In the genomic region with DNA sequence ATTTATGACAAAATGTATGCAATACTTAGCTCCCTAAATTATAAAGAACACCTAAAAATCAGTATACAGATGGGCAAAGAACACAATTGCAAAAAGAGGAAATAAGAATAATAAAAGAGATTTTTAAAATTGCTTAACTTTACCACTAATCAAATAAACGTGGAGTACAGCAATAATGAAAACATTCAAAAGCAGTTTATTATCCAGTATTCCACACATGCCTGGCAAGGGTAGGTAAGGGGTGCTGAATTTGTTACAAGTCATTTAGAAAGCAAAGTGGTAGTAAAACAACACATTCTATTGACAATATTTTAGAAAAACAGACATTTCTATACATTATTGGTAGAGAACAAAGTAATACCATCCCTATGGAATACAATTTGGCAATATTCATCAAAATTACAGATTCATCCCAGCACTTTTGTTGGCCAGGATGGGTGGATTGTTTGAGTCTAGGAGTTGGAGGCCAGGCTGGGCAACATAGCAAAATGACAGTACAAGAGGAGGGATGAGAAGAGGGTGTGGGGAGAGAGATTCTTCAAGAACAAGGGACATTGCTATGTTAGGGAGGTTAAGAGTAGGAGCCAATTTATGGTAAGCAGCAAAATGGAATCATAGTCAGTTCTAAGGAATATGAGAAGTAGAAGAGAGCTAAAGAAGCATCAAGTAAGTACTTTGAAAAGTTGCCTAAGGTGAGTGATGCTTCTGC, we compare ENCODE assay signal across 26 cellular contexts. TPM values are rescaled to one million over a fixed set of nuclear protein-coding genes. Genes with fewer than 3 reads are reported as not detected.
DNase-seq lines count a peak whose midpoint lies in the region; ATAC-seq and TF ChIP-seq lines count a peak whose summit lies in the region.
"Had no signal": no experiment of that assay in that cellular context is flagged by ENCODE, and none has a peak within 500 bp of the region (broad histone marks: within the 10 kb centered on the region; RNA-seq: fewer than 3 reads in every experiment).

No MANE protein-coding gene starts in this region.

- CTCF ChIA-PET in Panc1 (lab: Charles Lee), result no interaction called here

- in situ Hi-C loops in Panc1 (cut with HindIII; ENCODE audit: low pct_unique_long_range_greater_than_20kb, low sequenced_read_pairs), result no loop called here

- H3K36me3 ChIP-seq in Panc1 (ENCODE audit: control insufficient read depth, insufficient read depth, low read length), result no peaks in the 10 kb centered on the region
- H3K36me3 ChIP-seq: WERI-Rb-1 had no signal

- no peak overlapping the region for H3K27ac ChIP-seq in Panc1 (ENCODE audit: low read length)
- H3K27ac ChIP-seq: KMS-11, WERI-Rb-1 had no signal

- no peak for TF ChIP-seq CTCF in Panc1 (IDR thresholded peaks at IDR 0.05)
- no peak for TF ChIP-seq CTCF in osteocyte (IDR thresholded peaks at IDR 0.05)

- no peaks in the 10 kb centered on the region for H3K9me3 Mint-ChIP-seq in osteocyte (ENCODE audit: unreplicated experiment)
- H3K9me3 Mint-ChIP-seq: CD4-positive, alpha-beta T cell; endodermal cell; natural killer cell; T-helper 1 cell treated with Interleukin-12 subunit alpha and Interleukin-12 subunit beta and Interleukin-4 antibody, amounts not matched to agents 30 μg/mL and 1 μg/mL, for 36 hours had no signal

- H3K27me3 Mint-ChIP-seq in osteocyte (ENCODE audit: unreplicated experiment), result no peaks in the 10 kb centered on the region
- H3K27me3 Mint-ChIP-seq: CD4-positive, alpha-beta T cell had no signal

- H3K9me3 ChIP-seq in Panc1 (ENCODE audit: control insufficient read depth, insufficient read depth, low read depth, low read length), result no peaks in the 10 kb centered on the region

- POLR2A ChIA-PET in Panc1 (lab: Charles Lee), result no interaction called here

- DNase-seq in AG20443 (ENCODE audit: low spot score), result peak; percentile 12
- no peak for DNase-seq in Panc1 (ENCODE audit: low read depth, low spot score)
- DNase-seq in dermis blood vessel endothelial cell, result peak; percentile 3
- no peak for DNase-seq in osteocyte (ENCODE audit: extremely low spot score, unreplicated experiment)
- DNase-seq in HuH-7.5 (ENCODE audit: low spot score), result no peak
- DNase-seq in NK-92 (lab: John Stamatoyannopoulos, UW; ENCODE audit: unreplicated experiment), result no peak
- no peak for DNase-seq in stimulated activated naive CD4-positive, alpha-beta T cell (lab: John Stamatoyannopoulos, UW)
- DNase-seq: activated CD4-positive, alpha-beta T cell treated with anti-CD3 and anti-CD28 coated beads, Interleukin-2, amount 50 U/mL, for 48 hours; activated naive CD4-positive, alpha-beta T cell treated with Interleukin-2 at 50 U/mL for 16 hours; activated T-cell treated with anti-CD3 and anti-CD28 coated beads for 4 hours; aorta; CD4-positive, alpha-beta T cell; endodermal cell; mesendoderm; natural killer cell; NCI-H1105 treated with DMSO at 0.1 percent for 48 hours; NCI-H524; posterior cingulate gyrus; SHP77; stimulated activated CD4-positive, alpha-beta T cell treated with anti-CD3 and anti-CD28 coated beads, Interleukin-4, amount 100 ng/mL, for 24 hours; WERI-Rb-1 had no signal

- H3K4me3 ChIP-seq in Panc1 (ENCODE audit: low read depth in 2 of 2, low read length in 2 of 2), result no peak overlapping the region

- H3K27me3 ChIP-seq in Panc1 (ENCODE audit: control insufficient read depth, insufficient read depth, low read length), result no peaks in the 10 kb centered on the region

- intact Hi-C loops in Panc1 (cut with micrococcal nuclease; ENCODE audit: unreplicated experiment), result no loop called here

- H3K27ac Mint-ChIP-seq in osteocyte (ENCODE audit: unreplicated experiment), result peak overlapping the region; percentile 96
- H3K27ac Mint-ChIP-seq: CD4-positive, alpha-beta T cell; endodermal cell; natural killer cell; T-helper 1 cell treated with Interleukin-12 subunit alpha and Interleukin-12 subunit beta and Interleukin-4 antibody, amounts not matched to agents 30 μg/mL and 1 μg/mL, for 36 hours had no signal

- H3K4me3 Mint-ChIP-seq in osteocyte (ENCODE audit: unreplicated experiment), result no peak overlapping the region
- H3K4me3 Mint-ChIP-seq: CD4-positive, alpha-beta T cell; endodermal cell; natural killer cell; T-helper 1 cell treated with Interleukin-12 subunit alpha and Interleukin-12 subunit beta and Interleukin-4 antibody, amounts not matched to agents 30 μg/mL and 1 μg/mL, for 36 hours had no signal

- peaks cover 48% of the 10 kb centered on the region for H3K4me1 Mint-ChIP-seq in osteocyte (ENCODE audit: unreplicated experiment)

- H3K4me1 ChIP-seq in Panc1 (ENCODE audit: control insufficient read depth, insufficient read depth, low read length), result no peaks in the 10 kb centered on the region

- peaks cover 6% of the 10 kb centered on the region for H3K36me3 Mint-ChIP-seq in osteocyte (ENCODE audit: unreplicated experiment)

- ATAC-seq in Panc1 (peak; percentile 42; the same call in 1 of the 2 replicates), GM18907 (IDR thresholded peaks at IDR 0.05; ENCODE audit: unreplicated experiment) (no peak)
- ATAC-seq: natural killer cell had no signal

- no TSS peak for BruUV-seq in Panc1 (replicated peaks; lab: Mats Ljungman, UMichigan)

RNA-seq across cellular contexts. Expression of gene ACKR4, which starts 3.7 kb away (rescaled TPM):
- total RNA-seq in Panc1 (2021; ENCODE audit: unreplicated experiment), result not detected
- 0.27 TPM for polyA plus RNA-seq in Panc1 (2012; ENCODE audit: insufficient read length)
- total RNA-seq in dermis blood vessel endothelial cell, result 0.85 and 0.93 TPM in 2 replicates
- 0.42 and 0.64 TPM in 2 replicates for total RNA-seq in osteocyte
- total RNA-seq: A673, endodermal cell, frontal cortex had no signal

Comparison
In these comparisons a context has a peak if more than half of its experiments do, and no peak if none do; other contexts are left out.
1. DNase-seq: peak in AG20443 (single experiment) and dermis blood vessel endothelial cell (single experiment); none in Panc1 (single experiment), osteocyte (single experiment), HuH-7.5 (single experiment), NK-92 (single experiment) and stimulated activated naive CD4-positive, alpha-beta T cell (0 of 6).